ENCODE assay signal across 18 cellular contexts in genomic region chr7:5508698-5509097, GRCh38.
"Had no signal": no experiment of that assay in that cellular context is flagged by ENCODE, and none has a peak within 500 bp of the region (broad histone marks: within the 10 kb centered on the region; RNA-seq: fewer than 3 reads in every experiment).

No MANE protein-coding gene starts in this region.

- H3K9me3 Mint-ChIP-seq: activated CD4-positive, alpha-beta T cell treated with anti-CD3 and anti-CD28 coated beads, Interleukin-2, amount 10 ng/mL, durations not matched to agents 24 days and 14 days; activated T-cell treated with anti-CD3 and anti-CD28 coated beads, Interleukin-2, amount 50 U/mL, for 72 hours; naive B cell; stimulated activated memory B cell treated with anti-CD40 and anti-IgM and Interleukin-4, amounts not matched to agents 10 μg/mL and 1 μg/mL and 100 μg/mL, for 72 hours; T-helper 2 cell treated with Interferon-gamma antibody and Interleukin-4, amounts not matched to agents 5 μg/mL and 100 μg/mL, for 36 hours had no signal

- H3K27me3 Mint-ChIP-seq: activated CD4-positive, alpha-beta T cell treated with anti-CD3 and anti-CD28 coated beads, Interleukin-2, amount 10 ng/mL, durations not matched to agents 24 days and 14 days; activated naive CD8-positive, alpha-beta T cell; naive B cell; stimulated activated memory B cell treated with anti-CD40 and anti-IgM and Interleukin-4, amounts not matched to agents 10 μg/mL and 1 μg/mL and 100 μg/mL, for 72 hours had no signal

- H3K27ac Mint-ChIP-seq: activated CD4-positive, alpha-beta T cell treated with anti-CD3 and anti-CD28 coated beads, Interleukin-2, amount 10 ng/mL, durations not matched to agents 24 days and 14 days; activated CD8-positive, alpha-beta T cell treated with anti-CD3 and anti-CD28 coated beads, Interleukin-2, amount 10 ng/mL, durations not matched to agents 7 days and 5 days; activated naive CD8-positive, alpha-beta T cell; activated T-cell treated with anti-CD3 and anti-CD28 coated beads, Interleukin-2, amount 50 U/mL, for 72 hours; stimulated activated memory B cell treated with anti-CD40 and anti-IgM and Interleukin-4, amounts not matched to agents 10 μg/mL and 1 μg/mL and 100 μg/mL, for 72 hours; T-helper 2 cell treated with Interferon-gamma antibody and Interleukin-4, amounts not matched to agents 5 μg/mL and 100 μg/mL, for 36 hours had no signal

- H3K4me3 Mint-ChIP-seq: activated CD4-positive, alpha-beta T cell treated with anti-CD3 and anti-CD28 coated beads, Interleukin-2, amount 10 ng/mL, durations not matched to agents 24 days and 14 days; activated CD8-positive, alpha-beta T cell treated with anti-CD3 and anti-CD28 coated beads, Interleukin-2, amount 10 ng/mL, durations not matched to agents 7 days and 5 days; activated naive CD8-positive, alpha-beta T cell; activated T-cell treated with anti-CD3 and anti-CD28 coated beads, Interleukin-2, amount 50 U/mL, for 72 hours; naive B cell; stimulated activated memory B cell treated with anti-CD40 and anti-IgM and Interleukin-4, amounts not matched to agents 10 μg/mL and 1 μg/mL and 100 μg/mL, for 72 hours; T-helper 2 cell treated with Interferon-gamma antibody and Interleukin-4, amounts not matched to agents 5 μg/mL and 100 μg/mL, for 36 hours had no signal

- ATAC-seq: activated CD8-positive, alpha-beta T cell treated with anti-CD3 and anti-CD28 coated beads, Interleukin-2, amount 10 ng/mL, durations not matched to agents 7 days and 5 days; activated T-cell treated with anti-CD3 and anti-CD28 coated beads, Interleukin-2, amount 50 U/mL, for 72 hours; gastroesophageal sphincter; stimulated activated memory B cell treated with anti-CD40 and anti-IgM and Interleukin-4, amounts not matched to agents 10 μg/mL and 1 μg/mL and 100 μg/mL, for 72 hours had no signal

- H3K36me3 Mint-ChIP-seq: naive B cell had no signal

- DNase-seq: activated CD4-positive, alpha-beta T cell treated with anti-CD3 and anti-CD28 coated beads, Interleukin-2, amount 10 ng/mL, durations not matched to agents 24 days and 14 days; activated CD4-positive, CD25-positive, alpha-beta regulatory T cell; activated CD8-positive, alpha-beta memory T cell treated with anti-CD3 and anti-CD28 coated beads, Interleukin-2, amount 50 U/mL, for 48 hours; activated CD8-positive, alpha-beta T cell treated with anti-CD3 and anti-CD28 coated beads, Interleukin-2, amount 10 ng/mL, durations not matched to agents 7 days and 5 days; activated gamma-delta T cell; activated T-cell treated with anti-CD3 and anti-CD28 coated beads, Interleukin-2, amount 50 U/mL, for 72 hours; amygdala; brain microvascular endothelial cell; effector CD8-positive, alpha-beta T cell; naive B cell; posterior cingulate gyrus; retina; stimulated activated CD4-positive, alpha-beta T cell treated with anti-CD3 and anti-CD28 coated beads, Interleukin-2, amount 100 ng/mL, for 48 hours; tibial artery had no signal
